19 cellular contexts compared by ENCODE assay signal in genomic region chr15:87949934-87950298, GRCh38.
DNase-seq lines count a peak whose midpoint lies in the region; ATAC-seq and TF ChIP-seq lines count a peak whose summit lies in the region.
"Had no signal": no experiment of that assay in that cellular context is flagged by ENCODE, and none has a peak within 500 bp of the region (broad histone marks: within the 10 kb centered on the region; RNA-seq: fewer than 3 reads in every experiment).

No MANE protein-coding gene starts in this region.

- intact Hi-C loops in dorsolateral prefrontal cortex (cut with DNase I) = no loop called here
- intact Hi-C loops in left ventricle myocardium superior (cut with micrococcal nuclease) = no loop called here
- intact Hi-C loops in sigmoid colon (cut with DNase I) = loop anchor here (10.0 kb wide), 1 partner anchor 65 kb away; no protein-coding TSS in a partner anchor
- intact Hi-C loops in upper lobe of right lung (cut with DNase I) = no loop called here

- TF ChIP-seq EP300 in sigmoid colon (IDR thresholded peaks at IDR 0.05) = peak in 2 of 4 donors; percentile 7 to 65

- H3K4me3 ChIP-seq in dorsolateral prefrontal cortex = no peak overlapping the region
- H3K4me3 ChIP-seq in sigmoid colon = no peak overlapping the region
- no peak overlapping the region for H3K4me3 ChIP-seq in upper lobe of right lung
- H3K4me3 ChIP-seq: neural progenitor cell, skin epidermis had no signal

- TF ChIP-seq POLR2A in sigmoid colon (IDR thresholded peaks at IDR 0.05) = no peak

- 82 to 86% methylated on average over 3 of the region's 3 CpGs for WGBS in sigmoid colon, 2 donors

- no peak for TF ChIP-seq CTCF in dorsolateral prefrontal cortex (IDR thresholded peaks at IDR 0.05 in 54 of 56, conservative IDR thresholded peaks at IDR 0.05 in 2 of 56; ENCODE audit: low read depth in 1 of 56, partially characterized antibody in 56 of 56)
- TF ChIP-seq CTCF in sigmoid colon (IDR thresholded peaks at IDR 0.05) = no peak
- no peak for TF ChIP-seq CTCF in upper lobe of right lung (IDR thresholded peaks at IDR 0.05)

- H3K9me3 ChIP-seq in sigmoid colon (no peaks in the 10 kb centered on the region), upper lobe of right lung (no peaks in the 10 kb centered on the region)

- H3K27me3 ChIP-seq in dorsolateral prefrontal cortex (no peaks in the 10 kb centered on the region), sigmoid colon (no peaks in the 10 kb centered on the region), upper lobe of right lung (no peaks in the 10 kb centered on the region)
- H3K27me3 ChIP-seq: neural progenitor cell had no signal

- no peaks in the 10 kb centered on the region for H3K36me3 ChIP-seq in sigmoid colon
- no peaks in the 10 kb centered on the region for H3K36me3 ChIP-seq in upper lobe of right lung
- H3K36me3 ChIP-seq: neural progenitor cell had no signal

- peak; percentile 83 for ATAC-seq in left ventricle myocardium superior
- peak; percentile 21 for ATAC-seq in upper lobe of right lung
- ATAC-seq in HG02870 (IDR thresholded peaks at IDR 0.05; ENCODE audit: unreplicated experiment) = no peak

- H3K27ac ChIP-seq in dorsolateral prefrontal cortex (peak overlapping the region in 31 of 59 donors; percentile 4 to 77 (median 46)), sigmoid colon (peak overlapping the region in 3 of 4 donors; percentile 40 to 57 (median 45)), upper lobe of right lung (peak overlapping the region; percentile 65)
- H3K27ac ChIP-seq: neural progenitor cell, VCaP had no signal

- H3K4me1 ChIP-seq in sigmoid colon = peaks cover 0 to 13% (median 8%) of the 10 kb centered on the region in 4 donors
- peaks cover 8% of the 10 kb centered on the region for H3K4me1 ChIP-seq in upper lobe of right lung
- H3K4me1 ChIP-seq: neural progenitor cell had no signal

- no peak for DNase-seq in dorsolateral prefrontal cortex
- peak; percentile 51 for DNase-seq in left ventricle myocardium superior
- no peak for DNase-seq in sigmoid colon
- DNase-seq in upper lobe of right lung = no peak
- no peak for DNase-seq in midbrain (lab: John Stamatoyannopoulos, UW)
- no peak for DNase-seq in UCSD-AML1 (lab: John Stamatoyannopoulos, UW; ENCODE audit: unreplicated experiment)
- DNase-seq: activated CD4-positive, alpha-beta T cell treated with anti-CD3 and anti-CD28 coated beads, Interleukin-2, amount 10 ng/mL, durations not matched to agents 7 days and 5 days; activated naive CD4-positive, alpha-beta T cell treated with anti-CD3 and anti-CD28 coated beads for 36 hours; amygdala; CD4-positive, CD25-positive, alpha-beta regulatory T cell; H7; Kasumi-1; MV-4-11; NCI-H1694 treated with DMSO at 0.1 percent for 48 hours; NCI-H2227 treated with DMSO at 0.1 percent for 48 hours had no signal
